In the genomic region with DNA sequence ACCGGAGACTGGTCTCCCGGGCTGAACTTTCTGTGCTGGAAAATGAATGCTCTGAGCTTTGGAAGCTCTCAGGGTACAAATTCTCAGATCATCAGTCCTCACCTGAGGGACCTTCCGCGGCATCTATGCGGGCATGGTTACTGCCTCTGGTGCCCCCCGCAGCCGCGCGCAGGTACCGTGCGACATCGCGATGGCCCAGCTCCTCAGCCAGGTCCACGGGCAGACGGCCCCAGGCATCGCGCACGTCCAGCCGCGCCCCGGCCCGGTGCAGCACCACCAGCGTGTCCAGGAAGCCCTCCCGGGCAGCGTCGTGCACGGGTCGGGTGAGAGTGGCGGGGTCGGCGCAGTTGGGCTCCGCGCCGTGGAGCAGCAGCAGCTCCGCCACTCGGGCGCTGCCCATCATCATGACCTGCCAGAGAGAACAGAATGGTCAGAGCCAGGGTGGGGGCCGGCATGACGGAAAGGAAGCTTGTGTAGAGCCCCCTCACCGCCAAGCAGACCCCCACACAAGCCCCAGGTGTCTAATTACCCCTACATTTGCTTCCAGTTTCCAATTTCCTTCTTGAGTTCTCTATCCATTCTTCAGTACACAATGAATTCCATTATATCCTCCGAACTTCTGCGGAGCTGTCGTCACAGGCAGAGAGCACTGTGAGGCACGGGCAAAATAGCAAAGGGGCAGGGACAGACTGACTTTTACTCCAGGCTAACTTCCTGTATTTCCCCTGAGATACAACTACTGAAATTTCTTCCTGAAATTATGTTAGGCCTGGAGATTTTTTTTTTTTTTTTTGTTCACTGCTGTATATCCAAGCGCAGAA, we compare ENCODE assay signal across 15 cellular contexts. TPM values are rescaled to one million over a fixed set of nuclear protein-coding genes. Genes with fewer than 3 reads are reported as not detected.
DNase-seq lines count a peak whose midpoint lies in the region; ATAC-seq and TF ChIP-seq lines count a peak whose summit lies in the region.
"Had no signal": no experiment of that assay in that cellular context is flagged by ENCODE, and none has a peak within 500 bp of the region (broad histone marks: within the 10 kb centered on the region; RNA-seq: fewer than 3 reads in every experiment).

No MANE protein-coding gene starts in this region.

- peaks cover 98% of the 10 kb centered on the region for H3K27me3 Mint-ChIP-seq in CD4-positive, alpha-beta T cell

- H3K4me3 ChIP-seq in HEK293 (ENCODE audit: low read depth, low read length): no peak overlapping the region
- H3K4me3 ChIP-seq in adrenal gland: no peak overlapping the region
- H3K4me3 ChIP-seq: pancreas, SJSA1 had no signal

- no peak overlapping the region for H3K27ac Mint-ChIP-seq in CD4-positive, alpha-beta T cell

- CTCF ChIA-PET in CD4-positive, alpha-beta T cell (lab: Charles Lee): interaction anchor here (0.9 to 2.1 kb wide), 4 partner anchors 16 to 157 kb away, joined by 3 to 10 read pairs (median 4); a partner anchor contains a TSS
- CTCF ChIA-PET in HEK293 (lab: Yijun Ruan, JAX): interaction anchor here (0.6 to 2.4 kb wide), 2 partner anchors 38 to 93 kb away, joined by 4 to 7 read pairs; a partner anchor contains a TSS

- H3K36me3 ChIP-seq in HEK293 (ENCODE audit: control insufficient read depth in 2 of 2, insufficient read depth in 1 of 2, low read length in 2 of 2): peaks cover 19 to 51% of the 10 kb centered on the region in 2 experiments
- H3K36me3 ChIP-seq in adrenal gland (replicated peaks in 1 of 2): no peaks in the 10 kb centered on the region
- H3K36me3 ChIP-seq: pancreas had no signal

- H3K4me1 Mint-ChIP-seq in CD4-positive, alpha-beta T cell (ENCODE audit: low read depth): peaks cover 34% of the 10 kb centered on the region

- H3K36me3 Mint-ChIP-seq in CD4-positive, alpha-beta T cell (ENCODE audit: low read depth): peaks cover 11% of the 10 kb centered on the region

- intact Hi-C loops in CD4-positive, alpha-beta T cell (cut with DNase I, micrococcal nuclease): loop anchor here in 1 of 2 experiments (5.0 kb wide), 1 partner anchor 36 kb away; a partner anchor contains a TSS
- intact Hi-C loops in adrenal gland (cut with DNase I): no loop called here

- TF ChIP-seq POLR2A in adrenal gland (IDR thresholded peaks at IDR 0.05): no peak

- H3K4me3 Mint-ChIP-seq in CD4-positive, alpha-beta T cell: peak overlapping the region; percentile 69

- peaks cover 42% of the 10 kb centered on the region for H3K9me3 ChIP-seq in CD4-positive, alpha-beta T cell (ENCODE audit: control insufficient read depth, low read length)
- H3K9me3 ChIP-seq in HEK293 (ENCODE audit: control insufficient read depth, insufficient read depth, low read depth, low read length) (no peaks in the 10 kb centered on the region; the same call in 1 of the 2 replicates), adrenal gland (replicated peaks in 1 of 3) (no peaks in the 10 kb centered on the region)
- H3K9me3 ChIP-seq: pancreas, SJSA1 had no signal

- DNase-seq in CD4-positive, alpha-beta T cell: no peak
- DNase-seq in astrocyte of the hippocampus (ENCODE audit: low read depth, low spot score): peak; percentile 55
- DNase-seq in kidney tubule cell (ENCODE audit: low spot score): peak; percentile 46
- no peak for DNase-seq in adrenal gland
- no peak for DNase-seq in hippocampal formation (lab: John Stamatoyannopoulos, UW)
- no peak for DNase-seq in NCI-H1048 (lab: John Stamatoyannopoulos, UW)
- DNase-seq: activated CD8-positive, alpha-beta memory T cell treated with anti-CD3 and anti-CD28 coated beads, Interleukin-2, amount 50 U/mL, for 4 hours; anterior cingulate cortex; NCI-H2171 treated with DMSO at 0.1 percent for 48 hours; NK-92 treated with Interleukin-12 subunit alpha and Interleukin-12 subunit beta, amount 100 ng/mL, for 24 hours had no signal

- ATAC-seq in CD4-positive, alpha-beta T cell (ENCODE audit: poor library complexity): no peak
- no peak for ATAC-seq in HG03045 (IDR thresholded peaks at IDR 0.05; ENCODE audit: unreplicated experiment)
- ATAC-seq: pancreas had no signal

- H3K27ac ChIP-seq in CD4-positive, alpha-beta T cell (ENCODE audit: low read depth, low read length): no peak overlapping the region
- H3K27ac ChIP-seq in HEK293 (ENCODE audit: extremely low read depth, low read depth, low read length) (no peak overlapping the region), adrenal gland (no peak overlapping the region)
- H3K27ac ChIP-seq: pancreas, SJSA1 had no signal

- H3K9me3 Mint-ChIP-seq in CD4-positive, alpha-beta T cell: peaks cover 19% of the 10 kb centered on the region

- 14 to 38% (median 20%) methylated on average over 9 to 45 of the region's 45 CpGs for WGBS in adrenal gland, 4 donors

- H3K27me3 ChIP-seq in CD4-positive, alpha-beta T cell (ENCODE audit: control insufficient read depth, insufficient read depth, low read length): peaks cover 100% of the 10 kb centered on the region
- H3K27me3 ChIP-seq in adrenal gland: peaks cover 99% of the 10 kb centered on the region
- H3K27me3 ChIP-seq: SJSA1 had no signal

- H3K4me1 ChIP-seq in HEK293 (ENCODE audit: control insufficient read depth, insufficient read depth, low read length) (peaks cover 7% of the 10 kb centered on the region; the same call in 1 of the 2 replicates), adrenal gland (replicated peaks in 1 of 2) (peaks cover 14 to 18% of the 10 kb centered on the region in 2 donors)
- H3K4me1 ChIP-seq: pancreas had no signal

- no peak for TF ChIP-seq CTCF in CD4-positive, alpha-beta T cell (IDR thresholded peaks at IDR 0.05)
- TF ChIP-seq CTCF in HEK293 (tag by site-specific recombination; IDR thresholded peaks at IDR 0.05) (no peak), adrenal gland (IDR thresholded peaks at IDR 0.05) (no peak)

- POLR2A ChIA-PET in CD4-positive, alpha-beta T cell (lab: Charles Lee): interaction anchor here (1.0 to 1.6 kb wide), 2 partner anchors 23 to 39 kb away, joined by 3 to 4 read pairs; a partner anchor contains a TSS
- POLR2A ChIA-PET in HEK293 (lab: Yijun Ruan, JAX): interaction anchor here (0.6 to 1.6 kb wide), 6 partner anchors 10 to 38 kb away, joined by 3 to 7 read pairs (median 4); a partner anchor contains a TSS

TF ChIP-seq in HEK293, 187 proteins besides CTCF, POLR2A, EP300 and RAD21:
- TF ChIP-seq, protein P1, sequence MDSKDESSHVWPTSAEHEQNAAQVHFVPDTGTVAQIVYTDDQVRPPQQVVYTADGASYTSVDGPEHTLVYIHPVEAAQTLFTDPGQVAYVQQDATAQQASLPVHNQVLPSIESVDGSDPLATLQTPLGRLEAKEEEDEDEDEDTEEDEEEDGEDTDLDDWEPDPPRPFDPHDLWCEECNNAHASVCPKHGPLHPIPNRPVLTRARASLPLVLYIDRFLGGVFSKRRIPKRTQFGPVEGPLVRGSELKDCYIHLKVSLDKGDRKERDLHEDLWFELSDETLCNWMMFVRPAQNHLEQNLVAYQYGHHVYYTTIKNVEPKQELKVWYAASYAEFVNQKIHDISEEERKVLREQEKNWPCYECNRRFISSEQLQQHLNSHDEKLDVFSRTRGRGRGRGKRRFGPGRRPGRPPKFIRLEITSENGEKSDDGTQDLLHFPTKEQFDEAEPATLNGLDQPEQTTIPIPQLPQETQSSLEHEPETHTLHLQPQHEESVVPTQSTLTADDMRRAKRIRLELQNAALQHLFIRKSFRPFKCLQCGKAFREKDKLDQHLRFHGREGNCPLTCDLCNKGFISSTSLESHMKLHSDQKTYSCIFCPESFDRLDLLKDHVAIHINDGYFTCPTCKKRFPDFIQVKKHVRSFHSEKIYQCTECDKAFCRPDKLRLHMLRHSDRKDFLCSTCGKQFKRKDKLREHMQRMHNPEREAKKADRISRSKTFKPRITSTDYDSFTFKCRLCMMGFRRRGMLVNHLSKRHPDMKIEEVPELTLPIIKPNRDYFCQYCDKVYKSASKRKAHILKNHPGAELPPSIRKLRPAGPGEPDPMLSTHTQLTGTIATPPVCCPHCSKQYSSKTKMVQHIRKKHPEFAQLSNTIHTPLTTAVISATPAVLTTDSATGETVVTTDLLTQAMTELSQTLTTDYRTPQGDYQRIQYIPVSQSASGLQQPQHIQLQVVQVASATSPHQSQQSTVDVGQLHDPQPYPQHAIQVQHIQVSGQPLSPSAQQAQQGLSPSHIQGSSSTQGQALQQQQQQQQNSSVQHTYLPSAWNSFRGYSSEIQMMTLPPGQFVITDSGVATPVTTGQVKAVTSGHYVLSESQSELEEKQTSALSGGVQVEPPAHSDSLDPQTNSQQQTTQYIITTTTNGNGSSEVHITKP (tag by site-specific recombination; IDR thresholded peaks at IDR 0.05): no peak
- TF ChIP-seq ZNF555 (tag by site-specific recombination; conservative IDR thresholded peaks at IDR 0.05): no peak
- TF ChIP-seq, protein P2, sequence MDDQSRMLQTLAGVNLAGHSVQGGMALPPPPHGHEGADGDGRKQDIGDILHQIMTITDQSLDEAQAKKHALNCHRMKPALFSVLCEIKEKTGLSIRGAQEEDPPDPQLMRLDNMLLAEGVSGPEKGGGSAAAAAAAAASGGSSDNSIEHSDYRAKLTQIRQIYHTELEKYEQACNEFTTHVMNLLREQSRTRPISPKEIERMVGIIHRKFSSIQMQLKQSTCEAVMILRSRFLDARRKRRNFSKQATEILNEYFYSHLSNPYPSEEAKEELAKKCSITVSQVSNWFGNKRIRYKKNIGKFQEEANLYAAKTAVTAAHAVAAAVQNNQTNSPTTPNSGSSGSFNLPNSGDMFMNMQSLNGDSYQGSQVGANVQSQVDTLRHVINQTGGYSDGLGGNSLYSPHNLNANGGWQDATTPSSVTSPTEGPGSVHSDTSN (CRISPR knock-in tag; IDR thresholded peaks at IDR 0.05): 0 out of 2 replicates have a peak, but pooled peaks have one; percentile 26
- no peak for TF ChIP-seq ZNF138 (tag by site-specific recombination; IDR thresholded peaks at IDR 0.05; ENCODE audit: borderline replicate concordance)
- no peak for TF ChIP-seq GLIS2 (tag by site-specific recombination; IDR thresholded peaks at IDR 0.05)

RNA-seq across cellular contexts. Expression of a gene that starts 23.2 kb away (rescaled TPM):
- total RNA-seq in CD4-positive, alpha-beta T cell: under 1 TPM; 0.71 to 0.89 TPM
- total RNA-seq in adrenal gland: 10 to 100 TPM in 6 of 8 donors, 1 to 10 TPM in 2; 4.1 to 34.5 (median 17.0) TPM
- 10 to 100 TPM in 2 of 3 donors, 1 to 10 TPM in 1; 2.6 to 15.8 (median 11.6) TPM for polyA plus RNA-seq in adrenal gland
- total RNA-seq: HT1080 had no signal

RNA-seq across cellular contexts. Expression of a gene that starts 23.6 kb away (rescaled TPM):
- under 1 TPM; 0.25 to 0.30 TPM for total RNA-seq in CD4-positive, alpha-beta T cell
- 1 to 10 TPM in 3 of 8 donors, under 1 TPM in 4, not detected in 1; 0.28 to 2.5 (median 0.87) TPM for total RNA-seq in adrenal gland
- 1 to 10 TPM in 1 of 3 donors, under 1 TPM in 2; 0.13 to 1.5 (median 0.74) TPM for polyA plus RNA-seq in adrenal gland

RNA-seq across cellular contexts. Expression of a gene that starts 38.1 kb away (rescaled TPM):
- total RNA-seq in CD4-positive, alpha-beta T cell: not detected
- 10 to 100 TPM in 2 of 8 donors, 1 to 10 TPM in 6; 2.7 to 13.8 (median 6.5) TPM for total RNA-seq in adrenal gland
- 1 to 10 TPM; 1.4 to 4.3 (median 3.3) TPM for polyA plus RNA-seq in adrenal gland
- total RNA-seq: HT1080 had no signal

Comparison
In these comparisons a context has a peak if more than half of its experiments do, and no peak if none do; other contexts are left out.
1. DNase-seq: peak in astrocyte of the hippocampus (single experiment) and kidney tubule cell (single experiment); none in CD4-positive, alpha-beta T cell (0 of 10), adrenal gland (0 of 7), hippocampal formation (0 of 2) and NCI-H1048 (single experiment).